1 cellular context compared by ENCODE assay signal in genomic region chr14:89958966-89959365, GRCh38.
TF ChIP-seq lines count a peak whose summit lies in the region.

No MANE protein-coding gene starts in this region.

TF ChIP-seq in SK-N-SH treated with all-trans-retinoic acid at 6 μM for 48 hours, 23 proteins besides CTCF, POLR2A, EP300 and RAD21 (continued from another document):
- TF ChIP-seq, protein P1, sequence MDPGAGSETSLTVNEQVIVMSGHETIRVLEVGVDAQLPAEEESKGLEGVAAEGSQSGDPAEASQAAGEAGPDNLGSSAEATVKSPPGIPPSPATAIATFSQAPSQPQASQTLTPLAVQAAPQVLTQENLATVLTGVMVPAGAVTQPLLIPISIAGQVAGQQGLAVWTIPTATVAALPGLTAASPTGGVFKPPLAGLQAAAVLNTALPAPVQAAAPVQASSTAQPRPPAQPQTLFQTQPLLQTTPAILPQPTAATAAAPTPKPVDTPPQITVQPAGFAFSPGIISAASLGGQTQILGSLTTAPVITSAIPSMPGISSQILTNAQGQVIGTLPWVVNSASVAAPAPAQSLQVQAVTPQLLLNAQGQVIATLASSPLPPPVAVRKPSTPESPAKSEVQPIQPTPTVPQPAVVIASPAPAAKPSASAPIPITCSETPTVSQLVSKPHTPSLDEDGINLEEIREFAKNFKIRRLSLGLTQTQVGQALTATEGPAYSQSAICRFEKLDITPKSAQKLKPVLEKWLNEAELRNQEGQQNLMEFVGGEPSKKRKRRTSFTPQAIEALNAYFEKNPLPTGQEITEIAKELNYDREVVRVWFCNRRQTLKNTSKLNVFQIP (CRISPR knock-in tag; IDR thresholded peaks at IDR 0.05; ENCODE audit: borderline replicate concordance, low read depth), result no peak
- TF ChIP-seq TCF4 (CRISPR knock-in tag; IDR thresholded peaks at IDR 0.05; ENCODE audit: borderline replicate concordance) (no peak), CSDC2 (CRISPR knock-in tag; IDR thresholded peaks at IDR 0.05) (no peak), SNAI2 (CRISPR knock-in tag; IDR thresholded peaks at IDR 0.05) (no peak), ZFP3 (CRISPR knock-in tag; IDR thresholded peaks at IDR 0.05) (no peak), ARNTL (CRISPR knock-in tag; IDR thresholded peaks at IDR 0.05; ENCODE audit: borderline replicate concordance, low read depth) (no peak), OSR1 (CRISPR knock-in tag; IDR thresholded peaks at IDR 0.05) (no peak), GLIS3 (CRISPR knock-in tag; IDR thresholded peaks at IDR 0.05) (no peak), ZFP30 (CRISPR knock-in tag; IDR thresholded peaks at IDR 0.05) (no peak)
